21 cellular contexts compared by ENCODE assay signal in the genomic region with DNA sequence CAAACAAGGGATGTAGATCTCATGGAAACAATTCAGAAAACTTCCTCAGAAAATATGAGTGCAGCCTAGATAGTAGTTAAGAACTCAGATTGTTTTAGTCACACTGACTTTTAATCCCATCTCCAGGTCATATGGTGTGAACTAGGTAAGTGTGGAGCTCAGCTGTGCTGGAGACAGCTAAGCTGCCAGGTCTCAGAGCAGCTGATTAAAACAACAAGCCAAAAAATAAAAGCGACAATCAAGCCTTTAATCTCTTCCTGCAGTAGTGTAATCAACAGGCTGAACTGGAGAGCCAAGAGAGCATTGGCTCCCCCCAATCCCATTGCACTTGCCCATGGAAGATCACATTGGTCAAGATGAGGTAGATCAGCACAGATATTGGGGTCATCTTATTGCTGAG.
DNase-seq lines count a peak whose midpoint lies in the region; ATAC-seq and TF ChIP-seq lines count a peak whose summit lies in the region.
"Had no signal": no experiment of that assay in that cellular context is flagged by ENCODE, and none has a peak within 500 bp of the region (broad histone marks: within the 10 kb centered on the region; RNA-seq: fewer than 3 reads in every experiment).

No MANE protein-coding gene starts in this region.

- peaks cover 38% of the 10 kb centered on the region for H3K4me1 Mint-ChIP-seq in WTC11
- H3K4me1 Mint-ChIP-seq: CD4-positive, alpha-beta memory T cell had no signal

- H3K27me3 ChIP-seq in tibial artery = no peaks in the 10 kb centered on the region
- H3K27me3 ChIP-seq: MG63 had no signal

- no peaks in the 10 kb centered on the region for H3K36me3 ChIP-seq in tibial artery
- H3K36me3 ChIP-seq: MG63 had no signal

- no peak overlapping the region for H3K4me3 Mint-ChIP-seq in WTC11
- H3K4me3 Mint-ChIP-seq: CD4-positive, alpha-beta memory T cell had no signal

- H3K36me3 Mint-ChIP-seq in WTC11 = no peaks in the 10 kb centered on the region
- H3K36me3 Mint-ChIP-seq: CD4-positive, alpha-beta memory T cell had no signal

- no peaks in the 10 kb centered on the region for H3K9me3 ChIP-seq in tibial artery
- H3K9me3 ChIP-seq: MG63 had no signal

- TF ChIP-seq POLR2A in GM18505 (IDR thresholded peaks at IDR 0.05; ENCODE audit: borderline replicate concordance, extremely low read depth, insufficient read depth, insufficient read length) = no peak

- ATAC-seq in WTC11 (no peak; the same call in 1 of the 2 replicates), GM21390 (IDR thresholded peaks at IDR 0.05; ENCODE audit: unreplicated experiment) (no peak), HG02938 (IDR thresholded peaks at IDR 0.05; ENCODE audit: unreplicated experiment) (no peak), GM18505 (IDR thresholded peaks at IDR 0.05; ENCODE audit: unreplicated experiment) (no peak)
- ATAC-seq: Panc1 had no signal

- TF ChIP-seq CTCF in WTC11 (IDR thresholded peaks at IDR 0.05) (no peak), tibial artery (IDR thresholded peaks at IDR 0.05) (no peak)

- no peaks in the 10 kb centered on the region for H3K4me1 ChIP-seq in tibial artery

- POLR2A ChIA-PET in WTC11 (lab: Charles Lee) = no interaction called here

- no peaks in the 10 kb centered on the region for H3K27me3 Mint-ChIP-seq in WTC11 (ENCODE audit: low read depth)
- H3K27me3 Mint-ChIP-seq: CD4-positive, alpha-beta memory T cell had no signal

- H3K27ac ChIP-seq in tibial artery = no peak overlapping the region

- DNase-seq in NCI-H524 treated with DMSO at 0.1 percent for 48 hours (lab: John Stamatoyannopoulos, UW) = peak; percentile 10
- no peak for DNase-seq in WTC11 (ENCODE audit: low spot score)
- peak; percentile 9 for DNase-seq in left kidney (ENCODE audit: low read depth, low spot score)
- DNase-seq in tibial artery = no peak
- DNase-seq: CD4-positive, alpha-beta memory T cell; COR-L47; GF-D8; GOT3; HCEC 1CT; IMR-90; KG1; MG63; NCI-H1105 treated with DMSO at 0.1 percent for 48 hours; NCI-H146; NCI-H2029; NCI-H526; SHP77 treated with DMSO at 0.1 percent for 48 hours had no signal

- peaks cover 3% of the 10 kb centered on the region; the same call in 1 of the 2 replicates for H3K9me3 Mint-ChIP-seq in WTC11

- peak overlapping the region; percentile 55; the same call in 1 of the 2 replicates for H3K27ac Mint-ChIP-seq in WTC11
- H3K27ac Mint-ChIP-seq: CD4-positive, alpha-beta memory T cell had no signal

- CTCF ChIA-PET in WTC11 (lab: Charles Lee) = no interaction called here

- no peak overlapping the region for H3K4me3 ChIP-seq in tibial artery
- H3K4me3 ChIP-seq: MG63 had no signal

- intact Hi-C loops in tibial artery (cut with DNase I; ENCODE audit: low total_unique reads) = no loop called here

TF ChIP-seq in WTC11, 78 proteins besides CTCF, POLR2A, EP300 and RAD21:
- TF ChIP-seq CREM (CRISPR knock-in tag; IDR thresholded peaks at IDR 0.05) (no peak), HMGA2 (CRISPR knock-in tag; IDR thresholded peaks at IDR 0.05) (no peak), ZNF263 (CRISPR knock-in tag; IDR thresholded peaks at IDR 0.05; ENCODE audit: low read depth) (no peak), ZNF219 (CRISPR knock-in tag; IDR thresholded peaks at IDR 0.05; ENCODE audit: borderline replicate concordance) (no peak), ZNF232 (CRISPR knock-in tag; IDR thresholded peaks at IDR 0.05) (no peak), NR1H2 (CRISPR knock-in tag; IDR thresholded peaks at IDR 0.05) (no peak), FOXP1 (CRISPR knock-in tag; IDR thresholded peaks at IDR 0.05; ENCODE audit: borderline replicate concordance) (no peak), NFE2L1 (CRISPR knock-in tag; IDR thresholded peaks at IDR 0.05) (no peak)
- TF ChIP-seq, protein P1, sequence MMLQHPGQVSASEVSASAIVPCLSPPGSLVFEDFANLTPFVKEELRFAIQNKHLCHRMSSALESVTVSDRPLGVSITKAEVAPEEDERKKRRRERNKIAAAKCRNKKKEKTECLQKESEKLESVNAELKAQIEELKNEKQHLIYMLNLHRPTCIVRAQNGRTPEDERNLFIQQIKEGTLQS (CRISPR knock-in tag; conservative IDR thresholded peaks at IDR 0.05) = no peak
- TF ChIP-seq, protein P2, sequence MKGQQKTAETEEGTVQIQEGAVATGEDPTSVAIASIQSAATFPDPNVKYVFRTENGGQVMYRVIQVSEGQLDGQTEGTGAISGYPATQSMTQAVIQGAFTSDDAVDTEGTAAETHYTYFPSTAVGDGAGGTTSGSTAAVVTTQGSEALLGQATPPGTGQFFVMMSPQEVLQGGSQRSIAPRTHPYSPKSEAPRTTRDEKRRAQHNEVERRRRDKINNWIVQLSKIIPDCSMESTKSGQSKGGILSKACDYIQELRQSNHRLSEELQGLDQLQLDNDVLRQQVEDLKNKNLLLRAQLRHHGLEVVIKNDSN (CRISPR knock-in tag; IDR thresholded peaks at IDR 0.05) = no peak
- TF ChIP-seq, protein P3, sequence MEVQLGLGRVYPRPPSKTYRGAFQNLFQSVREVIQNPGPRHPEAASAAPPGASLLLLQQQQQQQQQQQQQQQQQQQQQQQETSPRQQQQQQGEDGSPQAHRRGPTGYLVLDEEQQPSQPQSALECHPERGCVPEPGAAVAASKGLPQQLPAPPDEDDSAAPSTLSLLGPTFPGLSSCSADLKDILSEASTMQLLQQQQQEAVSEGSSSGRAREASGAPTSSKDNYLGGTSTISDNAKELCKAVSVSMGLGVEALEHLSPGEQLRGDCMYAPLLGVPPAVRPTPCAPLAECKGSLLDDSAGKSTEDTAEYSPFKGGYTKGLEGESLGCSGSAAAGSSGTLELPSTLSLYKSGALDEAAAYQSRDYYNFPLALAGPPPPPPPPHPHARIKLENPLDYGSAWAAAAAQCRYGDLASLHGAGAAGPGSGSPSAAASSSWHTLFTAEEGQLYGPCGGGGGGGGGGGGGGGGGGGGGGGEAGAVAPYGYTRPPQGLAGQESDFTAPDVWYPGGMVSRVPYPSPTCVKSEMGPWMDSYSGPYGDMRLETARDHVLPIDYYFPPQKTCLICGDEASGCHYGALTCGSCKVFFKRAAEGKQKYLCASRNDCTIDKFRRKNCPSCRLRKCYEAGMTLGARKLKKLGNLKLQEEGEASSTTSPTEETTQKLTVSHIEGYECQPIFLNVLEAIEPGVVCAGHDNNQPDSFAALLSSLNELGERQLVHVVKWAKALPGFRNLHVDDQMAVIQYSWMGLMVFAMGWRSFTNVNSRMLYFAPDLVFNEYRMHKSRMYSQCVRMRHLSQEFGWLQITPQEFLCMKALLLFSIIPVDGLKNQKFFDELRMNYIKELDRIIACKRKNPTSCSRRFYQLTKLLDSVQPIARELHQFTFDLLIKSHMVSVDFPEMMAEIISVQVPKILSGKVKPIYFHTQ (CRISPR knock-in tag; IDR thresholded peaks at IDR 0.05) = no peak
- TF ChIP-seq, protein P4, sequence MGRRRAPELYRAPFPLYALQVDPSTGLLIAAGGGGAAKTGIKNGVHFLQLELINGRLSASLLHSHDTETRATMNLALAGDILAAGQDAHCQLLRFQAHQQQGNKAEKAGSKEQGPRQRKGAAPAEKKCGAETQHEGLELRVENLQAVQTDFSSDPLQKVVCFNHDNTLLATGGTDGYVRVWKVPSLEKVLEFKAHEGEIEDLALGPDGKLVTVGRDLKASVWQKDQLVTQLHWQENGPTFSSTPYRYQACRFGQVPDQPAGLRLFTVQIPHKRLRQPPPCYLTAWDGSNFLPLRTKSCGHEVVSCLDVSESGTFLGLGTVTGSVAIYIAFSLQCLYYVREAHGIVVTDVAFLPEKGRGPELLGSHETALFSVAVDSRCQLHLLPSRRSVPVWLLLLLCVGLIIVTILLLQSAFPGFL (CRISPR knock-in tag; IDR thresholded peaks at IDR 0.05; ENCODE audit: borderline replicate concordance) = no peak

Comparison
In these comparisons a context has a peak if more than half of its experiments do, and no peak if none do; other contexts are left out.
1. DNase-seq: peak in NCI-H524 treated with DMSO at 0.1 percent for 48 hours (single experiment) and left kidney (single experiment); none in WTC11 (single experiment) and tibial artery (0 of 2).